Comparison of ENCODE assay signal across 17 cellular contexts in genomic region chr6:71411882-71412281, GRCh38.
DNase-seq lines count a peak whose midpoint lies in the region; ATAC-seq and TF ChIP-seq lines count a peak whose summit lies in the region.
"Had no signal": no experiment of that assay in that cellular context is flagged by ENCODE, and none has a peak within 500 bp of the region (broad histone marks: within the 10 kb centered on the region; RNA-seq: fewer than 3 reads in every experiment).

No MANE protein-coding gene starts in this region.

- H3K9me3 ChIP-seq in prostate gland (no peaks in the 10 kb centered on the region), upper lobe of left lung (no peaks in the 10 kb centered on the region)
- H3K9me3 ChIP-seq: ovary, SJCRH30 had no signal

- TF ChIP-seq EP300 in upper lobe of left lung (IDR thresholded peaks at IDR 0.05) = no peak

- DNase-seq in Right ventricle myocardium superior = no peak
- no peak for DNase-seq in Right ventricle myocardium inferior (ENCODE audit: missing footprints)
- peak in 23 of 42 donors; percentile 5 to 78 (median 43) for DNase-seq in head of caudate nucleus
- DNase-seq in prostate gland (ENCODE audit: low spot score) = no peak
- no peak for DNase-seq in upper lobe of left lung
- no peak for DNase-seq in GM20000 (ENCODE audit: low spot score)
- DNase-seq in HUDEP-2 (lab: John Stamatoyannopoulos, UW; ENCODE audit: unreplicated experiment in 76 of 76) = no peak
- DNase-seq in DMS153 treated with DMSO at 0.1 percent for 48 hours (lab: John Stamatoyannopoulos, UW; ENCODE audit: unreplicated experiment) = no peak
- DNase-seq: 8988T; activated CD4-positive, alpha-beta T cell treated with anti-CD3 and anti-CD28 coated beads for 36 hours; activated CD8-positive, alpha-beta memory T cell treated with anti-CD3 and anti-CD28 coated beads, Interleukin-2, amount 50 U/mL, for 4 hours; activated naive CD4-positive, alpha-beta T cell treated with anti-CD3 and anti-CD28 coated beads, Interleukin-2, amount 50 U/mL, for 16 hours; effector CD4-positive, alpha-beta T cell; NCI-H1105 treated with DMSO at 0.1 percent for 48 hours; ovary; SJCRH30 had no signal

- H3K27ac ChIP-seq in prostate gland (peak overlapping the region; percentile 59 to 61), upper lobe of left lung (peak overlapping the region; percentile 62 to 100 (median 83))
- H3K27ac ChIP-seq: ovary, SJCRH30 had no signal

- H3K27me3 ChIP-seq in prostate gland (replicated peaks; ENCODE audit: insufficient read depth) (no peaks in the 10 kb centered on the region), upper lobe of left lung (no peaks in the 10 kb centered on the region)
- H3K27me3 ChIP-seq: ovary, SJCRH30 had no signal

- TF ChIP-seq CTCF in prostate gland (IDR thresholded peaks at IDR 0.05) = no peak
- no peak for TF ChIP-seq CTCF in upper lobe of left lung (IDR thresholded peaks at IDR 0.05)
- no peak for TF ChIP-seq CTCF in GM20000 (IDR thresholded peaks at IDR 0.05; ENCODE audit: extremely low read depth, missing control alignments)

- H3K4me3 ChIP-seq in prostate gland (no peak overlapping the region), upper lobe of left lung (peak overlapping the region in 2 of 4 donors; percentile 4 to 88)
- H3K4me3 ChIP-seq: K562, ovary, SJCRH30 had no signal

- H3K36me3 ChIP-seq in prostate gland (no peaks in the 10 kb centered on the region), upper lobe of left lung (peaks cover 0 to 45% (median 6%) of the 10 kb centered on the region in 4 donors)
- H3K36me3 ChIP-seq: ovary, SJCRH30 had no signal

- TF ChIP-seq POLR2A in prostate gland (IDR thresholded peaks at IDR 0.05) (no peak), upper lobe of left lung (IDR thresholded peaks at IDR 0.05) (no peak)

- H3K4me1 ChIP-seq in prostate gland (replicated peaks) (no peaks in the 10 kb centered on the region), upper lobe of left lung (peaks cover 26 to 50% (median 47%) of the 10 kb centered on the region in 4 donors)

- WGBS in prostate gland = 48% methylated on average over 1 of the region's 1 CpG
- WGBS in upper lobe of left lung, 2 donors = 15 to 30% methylated on average over 1 of the region's 1 CpG

- intact Hi-C loops in Right ventricle myocardium superior (cut with DNase I) (no loop called here), Right ventricle myocardium inferior (cut with DNase I) (no loop called here), head of caudate nucleus (cut with DNase I) (no loop called here), prostate gland (cut with DNase I) (no loop called here)

- ATAC-seq in Right ventricle myocardium superior (ENCODE audit: poor library complexity) (peak; percentile 19), Right ventricle myocardium inferior (no peak), upper lobe of left lung (ENCODE audit: low FRiP score in 2 of 2) (no peak)
- ATAC-seq: activated CD4-positive, alpha-beta T cell treated with anti-CD3 and anti-CD28 coated beads for 36 hours; K562 had no signal

Comparison
In these comparisons a context has a peak if more than half of its experiments do, and no peak if none do; other contexts are left out.
1. DNase-seq: peak in head of caudate nucleus (23 of 42); none in Right ventricle myocardium superior (single experiment), Right ventricle myocardium inferior (single experiment), prostate gland (single experiment), upper lobe of left lung (0 of 2), GM20000 (single experiment), HUDEP-2 (0 of 76) and DMS153 treated with DMSO at 0.1 percent for 48 hours (single experiment).